8 cellular contexts compared by ENCODE assay signal in genomic region chr16:84687715-84688114, GRCh38. TPM values are rescaled to one million over a fixed set of nuclear protein-coding genes. Genes with fewer than 3 reads are reported as not detected.
DNase-seq lines count a peak whose midpoint lies in the region; ATAC-seq, FAIRE-seq and TF ChIP-seq lines count a peak whose summit lies in the region.

No MANE protein-coding gene starts in this region.

- peaks cover 0 to 6% of the 10 kb centered on the region in 2 donors for H3K36me3 Mint-ChIP-seq in activated naive CD4-positive, alpha-beta T cell treated with anti-CD3 and anti-CD28 coated beads, Interleukin-2, amount 50 U/mL, for 72 hours

- BruUV-seq in GM12878 (replicated peaks; lab: Mats Ljungman, UMichigan), result no TSS peak

- H3K9me3 ChIP-seq in GM12878 (replicated peaks; ENCODE audit: control insufficient read depth, insufficient read depth, low read length) (no peaks in the 10 kb centered on the region; the same call in 2 of the 3 replicates), upper lobe of right lung (no peaks in the 10 kb centered on the region)

- WGBS in GM12878 (ENCODE audit: insufficient coverage, insufficient replicate concordance, low lambda C conversion rate, missing lambda C conversion rate), result 23% methylated on average over 6 of the region's 6 CpGs

- peak; percentile 96 for FAIRE-seq in GM12878 (lab: Jason Lieb, UNC)

- H3K27ac ChIP-seq in GM12878 (ENCODE audit: control insufficient read depth, insufficient read depth) (peak overlapping the region; percentile 38; the same call in 1 of the 2 replicates), upper lobe of right lung (no peak overlapping the region)

- no peak overlapping the region for H3K4me3 ChIP-seq in GM12878
- no peak overlapping the region for H3K4me3 ChIP-seq in upper lobe of right lung

- H3K36me3 ChIP-seq in GM12878 (ENCODE audit: control insufficient read depth in 2 of 2, insufficient read depth in 2 of 2, low read length in 1 of 2), result no peaks in the 10 kb centered on the region
- no peaks in the 10 kb centered on the region for H3K36me3 ChIP-seq in upper lobe of right lung

- no peak for TF ChIP-seq POLR2A in GM12878 (IDR thresholded peaks at IDR 0.05; ENCODE audit: low read depth, low read length)

- no peak for TF ChIP-seq CTCF in GM12878 (IDR thresholded peaks at IDR 0.05 in 2 of 3, conservative IDR thresholded peaks at IDR 0.05 in 1 of 3; ENCODE audit: control insufficient read depth in 2 of 3, extremely low read depth in 1 of 3, insufficient read depth in 1 of 3, low read depth in 3 of 3, low read length in 3 of 3)
- TF ChIP-seq CTCF in upper lobe of right lung (IDR thresholded peaks at IDR 0.05), result no peak

- POLR2A ChIA-PET in GM12878 (lab: Charles Lee), result interaction anchor here (0.6 to 1.1 kb wide), 8 partner anchors 10 to 230 kb away, joined by 3 to 6 read pairs (median 3); no protein-coding TSS in a partner anchor

- H3K4me1 ChIP-seq in GM12878 (ENCODE audit: control insufficient read depth, insufficient read depth, low read length) (peaks cover 10% of the 10 kb centered on the region), upper lobe of right lung (no peaks in the 10 kb centered on the region)

- CTCF ChIA-PET in GM12878 (lab: Yijun Ruan, JAX), result interaction anchor here (0.8 to 1.6 kb wide), 5 partner anchors 13 to 65 kb away, joined by 3 to 10 read pairs (median 7); no protein-coding TSS in a partner anchor

- H3K27ac Mint-ChIP-seq in activated naive CD4-positive, alpha-beta T cell treated with anti-CD3 and anti-CD28 coated beads, Interleukin-2, amount 50 U/mL, for 72 hours, result no peak overlapping the region

- TF ChIP-seq EP300 in GM12878 (IDR thresholded peaks at IDR 0.05; ENCODE audit: borderline replicate concordance in 1 of 2, control insufficient read depth in 1 of 2, low read depth in 2 of 2, low read length in 2 of 2), result no peak

- in situ Hi-C loops in GM12878 (cut with MboI), result no loop called here

- ATAC-seq in activated naive CD4-positive, alpha-beta T cell treated with anti-CD3 and anti-CD28 coated beads, Interleukin-2, amount 50 U/mL, for 72 hours, result peak; percentile 75 to 77
- peak; percentile 80 for ATAC-seq in HG03354 (IDR thresholded peaks at IDR 0.05; ENCODE audit: poor library complexity, severe bottlenecking, unreplicated experiment)
- ATAC-seq in GM12878, result peak; percentile 96
- ATAC-seq in upper lobe of right lung, result peak; percentile 50
- no peak for ATAC-seq in GM19324 (IDR thresholded peaks at IDR 0.05; ENCODE audit: low FRiP score, unreplicated experiment)
- ATAC-seq in GM19328 (IDR thresholded peaks at IDR 0.05; ENCODE audit: unreplicated experiment), result no peak

- no peaks in the 10 kb centered on the region for H4K20me1 ChIP-seq in GM12878 (ENCODE audit: control insufficient read depth, insufficient read depth)

- H3K9me3 Mint-ChIP-seq in activated naive CD4-positive, alpha-beta T cell treated with anti-CD3 and anti-CD28 coated beads, Interleukin-2, amount 50 U/mL, for 72 hours, result peaks cover 0 to 17% of the 10 kb centered on the region in 2 donors

- intact Hi-C loops in GM12878 (cut with micrococcal nuclease; ENCODE audit: unreplicated experiment) (no loop called here), upper lobe of right lung (cut with DNase I) (no loop called here)

- H3K27me3 ChIP-seq in GM12878 (replicated peaks in 1 of 2; ENCODE audit: control insufficient read depth in 2 of 2, insufficient read depth in 2 of 2, low read length in 1 of 2) (no peaks in the 10 kb centered on the region), upper lobe of right lung (no peaks in the 10 kb centered on the region)

- DNase-seq in activated naive CD4-positive, alpha-beta T cell treated with anti-CD3 and anti-CD28 coated beads, Interleukin-2, amount 50 U/mL, for 72 hours (ENCODE audit: low spot score in 2 of 2), result no peak
- no peak for DNase-seq in activated naive CD4-positive, alpha-beta T cell treated with anti-CD3 and anti-CD28 coated beads, Interleukin-2, amount 50 U/mL, for 16 hours
- DNase-seq in GM12878 (ENCODE audit: low read depth, low spot score), result peak; percentile 76
- no peak for DNase-seq in upper lobe of right lung
- DNase-seq in NCI-H1694 (lab: John Stamatoyannopoulos, UW), result no peak

- peak overlapping the region; percentile 54 for H2AFZ ChIP-seq in GM12878 (ENCODE audit: control insufficient read depth, low read depth, low read length)

- no peak overlapping the region for H3K9ac ChIP-seq in GM12878 (ENCODE audit: control insufficient read depth, insufficient read depth, low read length)

- no peaks in the 10 kb centered on the region for H3K79me2 ChIP-seq in GM12878 (ENCODE audit: control insufficient read depth, insufficient read depth, low read length)

- RAD21 ChIA-PET in GM12878 (lab: Charles Lee; ENCODE audit: unreplicated experiment), result interaction anchor here (0.7 to 1.5 kb wide), 3 partner anchors 13 to 65 kb away, joined by 3 to 9 read pairs (median 3); no protein-coding TSS in a partner anchor

- SMC1A ChIA-PET in GM12878 (lab: Charles Lee; ENCODE audit: uncharacterized antibody, unreplicated experiment), result interaction anchor here (0.5 to 2.3 kb wide), 10 partner anchors 13 to 1448 kb away, joined by 3 to 7 read pairs (median 5); no protein-coding TSS in a partner anchor

- H3K4me2 ChIP-seq in GM12878 (ENCODE audit: control insufficient read depth, insufficient read depth), result peak overlapping the region; percentile 6

- no peak for TF ChIP-seq RAD21 in GM12878 (IDR thresholded peaks at IDR 0.05; ENCODE audit: insufficient read depth, low read depth, low read length)

TF ChIP-seq in GM12878, 131 proteins besides CTCF, POLR2A, EP300 and RAD21 (continues in another document):
- TF ChIP-seq BACH1 (IDR thresholded peaks at IDR 0.05; ENCODE audit: borderline replicate concordance) (no peak), HDAC6 (IDR thresholded peaks at IDR 0.05; ENCODE audit: unreplicated experiment) (no peak), SPI1 (IDR thresholded peaks at IDR 0.05; ENCODE audit: borderline replicate concordance, insufficient read depth, low read depth, low read length) (no peak), PAX5 (IDR thresholded peaks at IDR 0.05; ENCODE audit: borderline replicate concordance, low read depth, low read length) (0 out of 2 replicates have a peak, but pooled peaks have one; percentile 52), SP1 (IDR thresholded peaks at IDR 0.05; ENCODE audit: low read depth, low read length) (no peak), RCOR1 (conservative IDR thresholded peaks at IDR 0.05; ENCODE audit: low read depth, low read length) (no peak)

RNA-seq across cellular contexts. Expression of gene USP10, which starts 12.1 kb away (rescaled TPM):
- 100 to 1,000 TPM in 1 of 2 donors, 10 to 100 TPM in 1; 82.7 to 129 TPM for total RNA-seq in activated naive CD4-positive, alpha-beta T cell treated with anti-CD3 and anti-CD28 coated beads, Interleukin-2, amount 50 U/mL, for 72 hours
- total RNA-seq in GM12878 (2013; cell fraction: nucleolus; rRNA removed), result 199 and 215 TPM in 2 replicates
- total RNA-seq in GM12878 (2014; rRNA removed) (70.7 and 77.3 TPM in 2 replicates), GM12878 (2014; rRNA removed; fragmentation: Illumina TruSeq; extraction: Trizol) (80.8 and 85.2 TPM in 2 replicates), GM12878 (2021) (119 and 122 TPM in 2 replicates), upper lobe of right lung (59.6 TPM)
- polyA plus RNA-seq in GM12878 (2011; ENCODE audit: low read depth), result 47.5 TPM
- polyA plus RNA-seq in GM12878 (2011; rRNA removed) (74.7 and 125 TPM in 2 replicates), GM12878 (2014; fragmentation: Illumina TruSeq; extraction: Trizol) (133 and 198 TPM in 2 replicates), GM12878 (2014; fragmentation: Nextera tagmentation; extraction: Ambion mirVana) (10 to 100 TPM; 46.1 to 47.7 TPM), GM12878 (2014; rRNA removed) (87.5 and 87.9 TPM in 2 replicates), GM12878 (2016; fragmentation: Nextera tagmentation; extraction: Ambion mirVana) (100 to 1,000 TPM; 143 to 160 TPM)
- 121 and 122 TPM in 2 replicates for polyA plus RNA-seq in GM12878 (2011; cell fraction: cytosol; rRNA removed)
- 109 and 126 TPM in 2 replicates for polyA plus RNA-seq in GM12878 (2011; cell fraction: nucleus; rRNA removed)
- 67.1 and 71.5 TPM in 2 replicates for polyA plus RNA-seq in GM12878 (2012)
- 227 and 233 TPM in 2 replicates for polyA minus RNA-seq in GM12878 (2011; rRNA and poly(A)+ RNA removed)
- 47.4 and 71.6 TPM in 2 replicates for polyA minus RNA-seq in GM12878 (2011; cell fraction: cytosol; rRNA and poly(A)+ RNA removed)
- 39.7 and 77.1 TPM in 2 replicates for polyA minus RNA-seq in GM12878 (2011; cell fraction: nucleus; rRNA and poly(A)+ RNA removed)

RNA-seq across cellular contexts. Expression of gene KLHL36, which starts 39.4 kb away (rescaled TPM):
- 10 to 100 TPM; 50.5 to 60.5 TPM for total RNA-seq in activated naive CD4-positive, alpha-beta T cell treated with anti-CD3 and anti-CD28 coated beads, Interleukin-2, amount 50 U/mL, for 72 hours
- 89.6 and 93.8 TPM in 2 replicates for total RNA-seq in GM12878 (2013; cell fraction: nucleolus; rRNA removed)
- 36.4 and 38.2 TPM in 2 replicates for total RNA-seq in GM12878 (2014; rRNA removed)
- total RNA-seq in GM12878 (2014; rRNA removed; fragmentation: Illumina TruSeq; extraction: Trizol), result 16.2 and 16.7 TPM in 2 replicates
- total RNA-seq in GM12878 (2021), result 45.3 and 45.4 TPM in 2 replicates
- polyA plus RNA-seq in GM12878 (2011; ENCODE audit: low read depth), result 12.7 TPM
- polyA plus RNA-seq in GM12878 (2011; rRNA removed), result 19.6 and 26.4 TPM in 2 replicates
- polyA plus RNA-seq in GM12878 (2011; cell fraction: cytosol; rRNA removed), result 30.1 and 37.2 TPM in 2 replicates
- 76.3 and 77.8 TPM in 2 replicates for polyA plus RNA-seq in GM12878 (2011; cell fraction: nucleus; rRNA removed)
- 28.5 and 29.3 TPM in 2 replicates for polyA plus RNA-seq in GM12878 (2012)
- polyA plus RNA-seq in GM12878 (2014; fragmentation: Illumina TruSeq; extraction: Trizol), result 14.1 and 14.3 TPM in 2 replicates
- polyA plus RNA-seq in GM12878 (2014; fragmentation: Nextera tagmentation; extraction: Ambion mirVana), result 1 to 10 TPM; 2.6 to 2.7 TPM
- polyA plus RNA-seq in GM12878 (2014; rRNA removed), result 35.0 and 37.5 TPM in 2 replicates
- 10 to 100 TPM; 12.9 to 16.8 TPM for polyA plus RNA-seq in GM12878 (2016; fragmentation: Nextera tagmentation; extraction: Ambion mirVana)
- polyA minus RNA-seq in GM12878 (2011; rRNA and poly(A)+ RNA removed), result 40.7 and 65.6 TPM in 2 replicates
- 17.5 and 25.8 TPM in 2 replicates for polyA minus RNA-seq in GM12878 (2011; cell fraction: cytosol; rRNA and poly(A)+ RNA removed)
- 26.0 and 37.4 TPM in 2 replicates for polyA minus RNA-seq in GM12878 (2011; cell fraction: nucleus; rRNA and poly(A)+ RNA removed)
- total RNA-seq in upper lobe of right lung, result 56.3 TPM

Comparison
In these comparisons a context has a peak if more than half of its experiments do, and no peak if none do; other contexts are left out.
1. ATAC-seq: peak in activated naive CD4-positive, alpha-beta T cell treated with anti-CD3 and anti-CD28 coated beads, Interleukin-2, amount 50 U/mL, for 72 hours (2 of 2), HG03354 (single experiment), GM12878 (single experiment) and upper lobe of right lung (single experiment); none in GM19324 (single experiment) and GM19328 (single experiment).